8 cellular contexts compared by ENCODE assay signal in the genomic region with DNA sequence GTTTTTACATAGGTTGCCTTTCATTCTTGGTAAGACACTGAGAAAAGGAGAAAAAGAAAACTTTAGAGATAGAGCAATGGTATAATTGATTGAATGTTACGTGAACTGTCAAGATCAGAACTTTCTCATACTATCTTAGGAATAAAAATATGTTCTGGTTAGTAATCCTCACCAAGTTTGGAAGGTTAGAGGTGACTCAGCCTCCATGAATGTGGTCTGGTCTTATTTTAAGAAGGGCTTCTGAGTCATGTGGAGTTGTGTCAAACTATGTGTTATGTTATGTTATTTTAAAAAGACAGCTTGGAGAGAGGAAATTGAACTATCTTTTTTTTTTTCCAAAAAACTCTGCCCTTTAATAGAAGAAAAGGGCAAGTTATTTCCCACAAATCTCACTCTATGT.
A peak's percentile ranks its signal among the peaks of the same experiment; 100 is the strongest.
DNase-seq lines count a peak whose midpoint lies in the region; ATAC-seq, FAIRE-seq and TF ChIP-seq lines count a peak whose summit lies in the region.

No MANE protein-coding gene starts in this region.

- no peaks in the 10 kb centered on the region for H3K36me3 ChIP-seq in mucosa of descending colon (ENCODE audit: low read depth)

- intact Hi-C loops in mucosa of descending colon (cut with DNase I, micrococcal nuclease) = no loop called here

- no peak for TF ChIP-seq CTCF in AG04449 (IDR thresholded peaks at IDR 0.05; ENCODE audit: insufficient read depth, low read length, missing control alignments)
- no peak for TF ChIP-seq CTCF in choroid plexus epithelial cell (conservative IDR thresholded peaks at IDR 0.05; ENCODE audit: low read depth, low read length)
- no peak for TF ChIP-seq CTCF in mucosa of descending colon (IDR thresholded peaks at IDR 0.05)

- peak; percentile 99 for DNase-seq in AG04449 (ENCODE audit: low read depth, low spot score)
- peak; percentile 72 for DNase-seq in LoVo (ENCODE audit: low spot score)
- peak; percentile 100 for DNase-seq in choroid plexus epithelial cell (ENCODE audit: low read depth)
- DNase-seq in mucosa of descending colon = no peak
- no peak for DNase-seq in GM12891 (ENCODE audit: insufficient read length, low spot score)
- no peak for DNase-seq in COR-L47 (lab: John Stamatoyannopoulos, UW)
- DNase-seq in NCI-H748 (lab: John Stamatoyannopoulos, UW; ENCODE audit: unreplicated experiment) = no peak

- CTCF ChIA-PET in AG04449 (lab: Yijun Ruan, JAX) = interaction anchor here (1.2 kb wide), 1 partner anchor 523 kb away, joined by 3 read pairs; no protein-coding TSS in a partner anchor

- no peaks in the 10 kb centered on the region for H3K9me3 ChIP-seq in mucosa of descending colon

- H3K4me3 ChIP-seq in AG04449 (ENCODE audit: low read depth, low read length) (no peak overlapping the region), choroid plexus epithelial cell (ENCODE audit: low read depth, low read length) (peak overlapping the region; percentile 33), mucosa of descending colon (no peak overlapping the region)

- ATAC-seq in mucosa of descending colon (peak; percentile 30), GM19023 (IDR thresholded peaks at IDR 0.05; ENCODE audit: unreplicated experiment) (no peak)

- POLR2A ChIA-PET in AG04449 (lab: Yijun Ruan, JAX) = interaction anchor here (0.5 to 4.0 kb wide), 4 partner anchors 100 to 463 kb away, joined by 3 to 18 read pairs (median 6); partner anchors contain the start of gene KLF6

- FAIRE-seq in GM12891 (lab: Jason Lieb, UNC) = no peak

- TF ChIP-seq POLR2A in GM12891 (IDR thresholded peaks at IDR 0.05; ENCODE audit: low read depth, low read length) = no peak

- peaks cover 5% of the 10 kb centered on the region for H3K4me1 ChIP-seq in mucosa of descending colon (ENCODE audit: low read depth)

TF ChIP-seq in GM12891, 5 proteins besides CTCF, POLR2A, EP300 and RAD21:
- no peak for TF ChIP-seq PAX5 (IDR thresholded peaks at IDR 0.05; ENCODE audit: insufficient read depth, low read length, severe bottlenecking)
- no peak for TF ChIP-seq SPI1 (IDR thresholded peaks at IDR 0.05; ENCODE audit: low read depth, low read length)
- no peak for TF ChIP-seq POU2F2 (IDR thresholded peaks at IDR 0.05; ENCODE audit: low read depth, low read length)
- no peak for TF ChIP-seq TAF1 (IDR thresholded peaks at IDR 0.05; ENCODE audit: low read depth, low read length)
- TF ChIP-seq POLR2AphosphoS5 (IDR thresholded peaks at IDR 0.05; ENCODE audit: low read depth, low read length) = no peak
TF ChIP-seq in GM12891: peak in this region for 0.

Comparison
In these comparisons a context has a peak if more than half of its experiments do, and no peak if none do; other contexts are left out.
1. DNase-seq: peak in AG04449 (single experiment), LoVo (single experiment) and choroid plexus epithelial cell (single experiment); none in mucosa of descending colon (0 of 3), GM12891 (single experiment), COR-L47 (single experiment) and NCI-H748 (single experiment).